1 cellular context compared by ENCODE assay signal in the genomic region with DNA sequence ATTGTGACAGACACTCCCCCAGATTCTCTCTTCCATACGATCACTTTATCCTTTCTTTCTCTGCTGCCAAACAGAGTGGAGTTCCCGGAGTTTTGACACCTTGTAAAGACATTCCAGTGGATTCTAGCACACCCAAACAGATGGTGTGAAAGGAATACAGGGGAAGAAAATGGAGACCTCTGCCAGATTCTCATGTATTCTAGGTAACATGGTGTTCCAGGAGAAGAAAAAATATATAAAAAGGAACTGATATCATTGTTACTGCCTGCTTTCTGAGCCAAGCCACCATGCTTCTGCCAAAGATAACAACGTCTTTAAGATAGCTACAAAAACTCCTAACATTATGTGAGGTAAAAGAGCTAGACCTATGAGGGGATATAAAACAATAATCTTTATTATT.
TF ChIP-seq lines count a peak whose summit lies in the region.

No MANE protein-coding gene starts in this region.

TF ChIP-seq in SK-N-SH, 30 proteins besides CTCF, POLR2A, EP300 and RAD21:
- TF ChIP-seq FOSL2 (IDR thresholded peaks at IDR 0.05; ENCODE audit: borderline replicate concordance, low read depth) (no peak), RXRA (IDR thresholded peaks at IDR 0.05; ENCODE audit: borderline replicate concordance, low read depth) (no peak), CHD2 (IDR thresholded peaks at IDR 0.05; ENCODE audit: low read length, partially characterized antibody) (no peak), POLR2AphosphoS5 (IDR thresholded peaks at IDR 0.05; ENCODE audit: low read depth, low read length) (no peak)
